In the genomic region with DNA sequence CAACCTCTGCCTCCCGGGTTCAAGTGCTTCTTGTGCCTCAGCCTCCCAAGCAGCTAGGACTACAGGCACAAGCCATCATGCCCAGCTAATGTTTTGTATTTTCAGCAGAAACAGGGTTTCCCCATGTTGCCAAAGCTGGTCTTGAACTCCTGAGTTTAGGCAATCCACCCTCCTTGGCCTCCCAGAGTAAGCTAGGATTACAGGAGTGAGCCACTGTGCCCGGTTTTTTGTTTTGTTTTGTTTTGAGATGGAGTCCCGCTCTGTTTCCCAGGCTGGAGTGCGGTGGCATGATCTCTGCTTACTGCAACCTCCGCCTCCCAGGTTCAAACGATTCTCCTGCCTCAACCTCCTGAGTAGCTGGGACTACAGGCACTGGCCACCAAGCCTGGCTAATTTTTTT, we compare ENCODE assay signal across 18 cellular contexts. TPM values are rescaled to one million over a fixed set of nuclear protein-coding genes. Genes with fewer than 3 reads are reported as not detected.
DNase-seq lines count a peak whose midpoint lies in the region; ATAC-seq, FAIRE-seq and TF ChIP-seq lines count a peak whose summit lies in the region.
"Had no signal": no experiment of that assay in that cellular context is flagged by ENCODE, and none has a peak within 500 bp of the region (broad histone marks: within the 10 kb centered on the region; RNA-seq: fewer than 3 reads in every experiment).

No MANE protein-coding gene starts in this region.

- POLR2A ChIA-PET in K562 (lab: Yijun Ruan, JAX): interaction anchor here (0.7 to 1.8 kb wide), 3 partner anchors 11 to 16 kb away, joined by 3 to 5 read pairs (median 4); no protein-coding TSS in a partner anchor
- POLR2A ChIA-PET in SK-N-SH (lab: Yijun Ruan, JAX): interaction anchor here (1.2 to 1.6 kb wide), 2 partner anchors 13 to 24 kb away, joined by 3 read pairs; no protein-coding TSS in a partner anchor

- FAIRE-seq in K562 (lab: Jason Lieb, UNC): no peak

- H3F3A ChIP-seq in SK-N-SH (replicated peaks; ENCODE audit: insufficient read depth): peaks cover 35% of the 10 kb centered on the region

- CTCF ChIA-PET in K562 (lab: Yijun Ruan, JAX; ENCODE audit: low intra/inter-chr PET ratio): no interaction called here
- CTCF ChIA-PET in SK-N-SH (lab: Yijun Ruan, JAX): interaction anchor here (0.6 to 1.4 kb wide), 2 partner anchors 10 to 12 kb away, joined by 3 read pairs; no protein-coding TSS in a partner anchor

- peaks cover 51% of the 10 kb centered on the region for H3K4me1 Mint-ChIP-seq in mesothelial cell of epicardium
- H3K4me1 Mint-ChIP-seq in type B pancreatic cell (ENCODE audit: unreplicated experiment): peaks cover 50% of the 10 kb centered on the region

- H4K20me1 ChIP-seq in K562 (replicated peaks; ENCODE audit: control insufficient read depth, insufficient read depth, low read length) (peaks cover 20% of the 10 kb centered on the region; the same call in 1 of the 2 replicates), SK-N-SH (ENCODE audit: insufficient read depth) (peaks cover 88% of the 10 kb centered on the region)

- BruUV-seq in K562 (replicated peaks; lab: Mats Ljungman, UMichigan): no TSS peak

- 60% methylated on average over 6 of the region's 6 CpGs for WGBS in K562 (ENCODE audit: insufficient coverage, low coverage, missing lambda C conversion rate)
- 91% methylated on average over 6 of the region's 6 CpGs for WGBS in SK-N-SH (ENCODE audit: low lambda C conversion rate)

- peak overlapping the region; percentile 2 to 61; a peak in 2 of 4 replicates for H3K9ac ChIP-seq in K562 (ENCODE audit: insufficient read depth in 1 of 2, low read depth in 2 of 2, low read length in 2 of 2)
- no peak overlapping the region for H3K9ac ChIP-seq in SK-N-SH

- no peaks in the 10 kb centered on the region for H3K9me3 Mint-ChIP-seq in mesothelial cell of epicardium
- no peaks in the 10 kb centered on the region for H3K9me3 Mint-ChIP-seq in type B pancreatic cell
- H3K9me3 Mint-ChIP-seq: activated naive CD8-positive, alpha-beta T cell treated with anti-CD3 and anti-CD28 coated beads, Interleukin-2, amount 50 U/mL, for 24 hours; WTC11 had no signal

- TF ChIP-seq EP300 in K562 (IDR thresholded peaks at IDR 0.05; ENCODE audit: low read length) (no peak), SK-N-SH (IDR thresholded peaks at IDR 0.05; ENCODE audit: borderline replicate concordance in 1 of 2, low read depth in 1 of 2, low read length in 1 of 2) (no peak)

- H3K9me1 ChIP-seq in K562 (ENCODE audit: control insufficient read depth, insufficient read depth, low read length): peaks cover 7% of the 10 kb centered on the region

- peak overlapping the region; percentile 56 for H3K27ac ChIP-seq in cardiac muscle cell
- peak overlapping the region; percentile 56; the same call in 2 of the 3 replicates for H3K27ac ChIP-seq in K562 (ENCODE audit: extremely low read depth, low read depth, low read length)
- H3K27ac ChIP-seq in SK-N-SH (ENCODE audit: low read depth in 2 of 2, low read length in 1 of 2): 0 out of 4 replicates have a peak overlapping the region, but pooled peaks of 1 of the 2 experiments have one; percentile 2

- TF ChIP-seq CTCF in cardiac muscle cell (IDR thresholded peaks at IDR 0.05; ENCODE audit: low read depth, low read length) (no peak), K562 (IDR thresholded peaks at IDR 0.05 in 2 of 3, conservative IDR thresholded peaks at IDR 0.05 in 1 of 3; ENCODE audit: insufficient read depth in 2 of 3, low read depth in 1 of 3, low read length in 3 of 3) (no peak), mesothelial cell of epicardium (IDR thresholded peaks at IDR 0.05; ENCODE audit: unreplicated experiment) (no peak), type B pancreatic cell (conservative IDR thresholded peaks at IDR 0.05) (no peak), SK-N-SH (IDR thresholded peaks at IDR 0.05) (no peak)

- H3K27me3 Mint-ChIP-seq in mesothelial cell of epicardium (ENCODE audit: low read depth) (no peaks in the 10 kb centered on the region), type B pancreatic cell (no peaks in the 10 kb centered on the region)
- H3K27me3 Mint-ChIP-seq: activated naive CD8-positive, alpha-beta T cell treated with anti-CD3 and anti-CD28 coated beads, Interleukin-2, amount 50 U/mL, for 24 hours had no signal

- H2AFZ ChIP-seq in K562 (ENCODE audit: low read depth, low read length) (no peak overlapping the region), SK-N-SH (ENCODE audit: low read depth) (no peak overlapping the region)

- H3K4me1 ChIP-seq in cardiac muscle cell (ENCODE audit: low read depth) (peaks cover 30% of the 10 kb centered on the region), K562 (replicated peaks in 1 of 2; ENCODE audit: control insufficient read depth in 2 of 2, insufficient read depth in 2 of 2, low read length in 2 of 2) (peaks cover 37 to 75% of the 10 kb centered on the region in 2 experiments), SK-N-SH (ENCODE audit: control insufficient read depth in 1 of 2, insufficient read depth in 2 of 2, low read depth in 1 of 2, low read length in 1 of 2) (peaks cover 4 to 56% of the 10 kb centered on the region in 2 experiments)

- H3K36me3 ChIP-seq in cardiac muscle cell (no peaks in the 10 kb centered on the region), K562 (ENCODE audit: control insufficient read depth, insufficient read depth, low read length) (peaks cover 6% of the 10 kb centered on the region; the same call in 2 of the 3 replicates), SK-N-SH (replicated peaks in 1 of 2; ENCODE audit: control insufficient read depth in 1 of 2, insufficient read depth in 2 of 2, low read length in 1 of 2) (peaks cover 0 to 4% of the 10 kb centered on the region in 2 experiments)

- H3K9me2 ChIP-seq in SK-N-SH: no peaks in the 10 kb centered on the region

- in situ Hi-C loops in K562 (cut with MboI): no loop called here

- H3K9me3 ChIP-seq in cardiac muscle cell (ENCODE audit: low read depth): no peaks in the 10 kb centered on the region
- no peaks in the 10 kb centered on the region for H3K9me3 ChIP-seq in K562 (replicated peaks; ENCODE audit: control insufficient read depth, insufficient read depth, low read depth, low read length)
- no peaks in the 10 kb centered on the region for H3K9me3 ChIP-seq in SK-N-SH
- H3K9me3 ChIP-seq: heart right ventricle had no signal

- no peaks in the 10 kb centered on the region for H3K27me3 ChIP-seq in cardiac muscle cell
- no peaks in the 10 kb centered on the region for H3K27me3 ChIP-seq in K562 (ENCODE audit: control insufficient read depth in 2 of 2, insufficient read depth in 2 of 2, low read length in 2 of 2)
- H3K27me3 ChIP-seq in SK-N-SH (ENCODE audit: insufficient read depth): no peaks in the 10 kb centered on the region
- H3K27me3 ChIP-seq: heart right ventricle had no signal

- intact Hi-C loops in Right ventricle myocardium superior (cut with DNase I): no loop called here
- intact Hi-C loops in K562 (cut with micrococcal nuclease): loop anchor here (5.0 kb wide), 1 partner anchor 40 kb away; a partner anchor contains a TSS

- peak overlapping the region; percentile 88 for H3K27ac Mint-ChIP-seq in mesothelial cell of epicardium
- peak overlapping the region; percentile 69 for H3K27ac Mint-ChIP-seq in type B pancreatic cell

- ATAC-seq in Right ventricle myocardium superior (ENCODE audit: poor library complexity): no peak
- ATAC-seq in K562: no peak; the same call in 2 of the 3 replicates
- no peak for ATAC-seq in GM19397 (IDR thresholded peaks at IDR 0.05; ENCODE audit: unreplicated experiment)
- ATAC-seq: activated naive CD8-positive, alpha-beta T cell treated with anti-CD3 and anti-CD28 coated beads, Interleukin-2, amount 50 U/mL, for 24 hours; heart right ventricle; right cardiac atrium; WTC11 had no signal

- H3K4me3 Mint-ChIP-seq in mesothelial cell of epicardium: no peak overlapping the region
- no peak overlapping the region for H3K4me3 Mint-ChIP-seq in type B pancreatic cell
- H3K4me3 Mint-ChIP-seq: activated naive CD8-positive, alpha-beta T cell treated with anti-CD3 and anti-CD28 coated beads, Interleukin-2, amount 50 U/mL, for 24 hours; WTC11 had no signal

- H3K79me2 ChIP-seq in K562 (ENCODE audit: control insufficient read depth, insufficient read depth, low read length) (peaks cover 98% of the 10 kb centered on the region), SK-N-SH (ENCODE audit: insufficient read depth) (peaks cover 100% of the 10 kb centered on the region)

- H3K36me3 Mint-ChIP-seq in mesothelial cell of epicardium (no peaks in the 10 kb centered on the region), type B pancreatic cell (no peaks in the 10 kb centered on the region)

- TF ChIP-seq POLR2A in K562 (conservative IDR thresholded peaks at IDR 0.05): no peak

- H3K4me2 ChIP-seq in K562 (ENCODE audit: insufficient read depth, low read length): 0 out of 2 replicates have a peak overlapping the region, but pooled peaks have one; percentile 10
- no peak overlapping the region for H3K4me2 ChIP-seq in SK-N-SH

- DNase-seq in cardiac muscle cell (ENCODE audit: low read depth in 1 of 2, low spot score in 1 of 2) (no peak), Right ventricle myocardium superior (no peak), K562 (ENCODE audit: extremely low read depth in 1 of 4, low spot score in 3 of 4) (no peak), mesothelial cell of epicardium (ENCODE audit: low spot score in 2 of 2, unreplicated experiment in 2 of 2) (no peak), type B pancreatic cell (ENCODE audit: extremely low spot score, unreplicated experiment) (no peak), SK-N-SH (no peak), NCI-H69 (lab: John Stamatoyannopoulos, UW) (no peak)
- DNase-seq: activated naive CD8-positive, alpha-beta T cell treated with anti-CD3 and anti-CD28 coated beads, Interleukin-2, amount 50 U/mL, for 24 hours; cerebellar nuclear complex; GOT3; heart right ventricle; NCI-H1417; NCI-H446; OCI-M1; right cardiac atrium; stimulated activated CD4-positive, alpha-beta T cell treated with anti-CD3 and anti-CD28 coated beads, Interleukin-4, amount 100 ng/mL, for 4 hours had no signal

- H3K4me3 ChIP-seq in cardiac muscle cell: no peak overlapping the region
- H3K4me3 ChIP-seq in K562: no peak overlapping the region
- no peak overlapping the region for H3K4me3 ChIP-seq in SK-N-SH (ENCODE audit: low read depth in 2 of 2, low read length in 1 of 2)
- H3K4me3 ChIP-seq: heart right ventricle had no signal

- no peak for TF ChIP-seq RAD21 in K562 (CRISPR knock-in tag; conservative IDR thresholded peaks at IDR 0.05 in 1 of 2, IDR thresholded peaks at IDR 0.05 in 1 of 2)
- no peak for TF ChIP-seq RAD21 in SK-N-SH (IDR thresholded peaks at IDR 0.05; ENCODE audit: low read length)

RNA-seq across cellular contexts. Expression of a gene that starts 41.0 kb away (rescaled TPM):
- total RNA-seq in cardiac muscle cell (72.2 and 178 TPM in 2 replicates), Right ventricle myocardium superior (97.4 TPM), K562 (2014; rRNA removed) (59.2 and 63.9 TPM in 2 replicates), K562 (2014; rRNA removed; fragmentation: Illumina TruSeq; extraction: Trizol) (77.4 and 79.1 TPM in 2 replicates), K562 (2015; rRNA removed; fragmentation: Illumina TruSeq; extraction: Trizol) (65.1 and 71.4 TPM in 2 replicates), K562 (2021) (102 and 111 TPM in 2 replicates), mesothelial cell of epicardium (119 to 123 TPM (median 120 TPM) in 3 replicates), type B pancreatic cell (ENCODE audit: low replicate concordance) (97.8 and 125 TPM in 2 replicates)
- polyA plus RNA-seq in cardiac muscle cell (98.9 and 162 TPM in 2 replicates), K562 (2011; rRNA removed) (124 and 142 TPM in 2 replicates), K562 (2014; fragmentation: Illumina TruSeq; extraction: Trizol) (75.0 and 81.6 TPM in 2 replicates), K562 (2014; fragmentation: Nextera tagmentation; extraction: Ambion mirVana) (10 to 100 TPM; 11.3 to 21.6 TPM), K562 (2014; rRNA removed) (82.8 and 88.9 TPM in 2 replicates), SK-N-SH (2012; rRNA removed) (47.5 and 69.3 TPM in 2 replicates)
- 291 and 350 TPM in 2 replicates for total RNA-seq in K562 (2011; cell fraction: chromatin; rRNA removed; ENCODE audit: low replicate concordance)
- 140 and 172 TPM in 2 replicates for total RNA-seq in K562 (2011; cell fraction: nucleolus; rRNA removed)
- total RNA-seq in K562 (2011; cell fraction: nucleoplasm; rRNA removed): 256 and 337 TPM in 2 replicates
- polyA plus RNA-seq in K562 (2011; cell fraction: cytosol; rRNA removed): 75.5 and 93.9 TPM in 2 replicates
- polyA plus RNA-seq in K562 (2011; cell fraction: nucleus; rRNA removed): 276 and 281 TPM in 2 replicates
- polyA plus RNA-seq in K562 (2012): 28.5 and 38.8 TPM in 2 replicates
- 138 and 183 TPM in 2 replicates for polyA minus RNA-seq in K562 (2011; rRNA and poly(A)+ RNA removed)
- polyA minus RNA-seq in K562 (2011; cell fraction: cytosol; rRNA and poly(A)+ RNA removed): 71.5 and 87.3 TPM in 2 replicates
- polyA minus RNA-seq in K562 (2011; cell fraction: nucleus; rRNA and poly(A)+ RNA removed): 67.6 and 122 TPM in 2 replicates
- 39.9 and 45.4 TPM in 2 replicates for polyA plus RNA-seq in SK-N-SH (2012; cell fraction: cytosol; rRNA removed)
- polyA plus RNA-seq in SK-N-SH (2012; cell fraction: nucleus; rRNA removed): 95.8 and 146 TPM in 2 replicates

RNA-seq across cellular contexts. Expression of a gene that starts 53.5 kb away (rescaled TPM):
- 212 and 246 TPM in 2 replicates for total RNA-seq in cardiac muscle cell
- 123 and 143 TPM in 2 replicates for polyA plus RNA-seq in cardiac muscle cell
- total RNA-seq in Right ventricle myocardium superior: 20.9 TPM
- 24.4 and 29.4 TPM in 2 replicates for total RNA-seq in K562 (2011; cell fraction: chromatin; rRNA removed; ENCODE audit: low replicate concordance)
- total RNA-seq in K562 (2011; cell fraction: nucleolus; rRNA removed): 46.2 and 48.8 TPM in 2 replicates
- 40.4 and 62.1 TPM in 2 replicates for total RNA-seq in K562 (2011; cell fraction: nucleoplasm; rRNA removed)
- 140 and 146 TPM in 2 replicates for total RNA-seq in K562 (2014; rRNA removed)
- 59.3 and 60.4 TPM in 2 replicates for total RNA-seq in K562 (2014; rRNA removed; fragmentation: Illumina TruSeq; extraction: Trizol)
- 61.2 and 65.3 TPM in 2 replicates for total RNA-seq in K562 (2015; rRNA removed; fragmentation: Illumina TruSeq; extraction: Trizol)
- total RNA-seq in K562 (2021): 67.2 and 83.6 TPM in 2 replicates
- 69.8 and 80.0 TPM in 2 replicates for polyA plus RNA-seq in K562 (2011; rRNA removed)
- 103 and 173 TPM in 2 replicates for polyA plus RNA-seq in K562 (2011; cell fraction: cytosol; rRNA removed)
- polyA plus RNA-seq in K562 (2011; cell fraction: nucleus; rRNA removed): 29.7 and 32.6 TPM in 2 replicates
- 73.7 and 80.8 TPM in 2 replicates for polyA plus RNA-seq in K562 (2012)
- 66.6 and 73.1 TPM in 2 replicates for polyA plus RNA-seq in K562 (2014; fragmentation: Illumina TruSeq; extraction: Trizol)
- polyA plus RNA-seq in K562 (2014; fragmentation: Nextera tagmentation; extraction: Ambion mirVana): 10 to 100 TPM; 10.4 to 16.5 TPM
- 109 and 144 TPM in 2 replicates for polyA plus RNA-seq in K562 (2014; rRNA removed)
- polyA minus RNA-seq in K562 (2011; rRNA and poly(A)+ RNA removed): 31.1 and 36.7 TPM in 2 replicates
- polyA minus RNA-seq in K562 (2011; cell fraction: cytosol; rRNA and poly(A)+ RNA removed): 23.8 and 30.2 TPM in 2 replicates
- 18.9 and 21.1 TPM in 2 replicates for polyA minus RNA-seq in K562 (2011; cell fraction: nucleus; rRNA and poly(A)+ RNA removed)
- 44.3 to 45.9 TPM (median 45.1 TPM) in 3 replicates for total RNA-seq in mesothelial cell of epicardium
- 43.6 and 58.4 TPM in 2 replicates for total RNA-seq in type B pancreatic cell (ENCODE audit: low replicate concordance)
- polyA plus RNA-seq in SK-N-SH (2012; rRNA removed): 64.4 and 69.0 TPM in 2 replicates
- 58.8 and 68.7 TPM in 2 replicates for polyA plus RNA-seq in SK-N-SH (2012; cell fraction: cytosol; rRNA removed)
- polyA plus RNA-seq in SK-N-SH (2012; cell fraction: nucleus; rRNA removed): 29.0 and 31.1 TPM in 2 replicates
